In the genomic region with DNA sequence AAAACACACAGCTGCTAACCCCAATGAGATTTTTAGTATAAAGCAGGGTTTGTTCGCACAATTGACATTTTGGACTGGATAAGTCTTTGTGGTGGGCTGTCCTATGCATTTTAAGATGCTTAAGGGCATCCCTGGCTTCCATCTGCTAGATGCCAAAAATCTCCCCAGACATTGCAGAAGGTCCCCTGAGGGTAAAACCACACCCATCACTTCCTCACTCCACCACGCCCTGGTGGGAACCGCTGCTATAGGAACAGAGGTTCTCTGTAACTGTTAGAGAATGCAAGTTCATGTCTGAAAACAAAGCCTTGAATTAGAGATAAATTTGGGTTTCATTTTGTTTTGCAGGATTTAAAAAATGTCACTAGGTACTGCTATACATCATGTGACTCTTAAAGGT, we compare ENCODE assay signal across 24 cellular contexts.
DNase-seq lines count a peak whose midpoint lies in the region; TF ChIP-seq lines count a peak whose summit lies in the region.
"Had no signal": no experiment of that assay in that cellular context is flagged by ENCODE, and none has a peak within 500 bp of the region (broad histone marks: within the 10 kb centered on the region; RNA-seq: fewer than 3 reads in every experiment).

No MANE protein-coding gene starts in this region.

- CTCF ChIA-PET in HEK293T (lab: Yijun Ruan, JAX) (no interaction called here), RWPE1 (lab: Yijun Ruan, JAX) (interaction anchor here (0.7 kb wide), 1 partner anchor 152 kb away, joined by 3 read pairs; no protein-coding TSS in a partner anchor)

- intact Hi-C loops in CD14-positive monocyte (cut with micrococcal nuclease), result no loop called here

- no peak overlapping the region for H3K4me3 Mint-ChIP-seq in CD14-positive monocyte
- H3K4me3 Mint-ChIP-seq in glutamatergic neuron (ENCODE audit: unreplicated experiment), result peak overlapping the region; percentile 22
- H3K4me3 Mint-ChIP-seq: activated CD8-positive, alpha-beta T cell treated with anti-CD3 and anti-CD28 coated beads for 36 hours; central memory CD8-positive, alpha-beta T cell; natural killer cell; T-helper 2 cell treated with Interferon-gamma antibody and Interleukin-4, amounts not matched to agents 5 μg/mL and 100 μg/mL, for 36 hours had no signal

- H3K4me1 ChIP-seq in osteoblast (ENCODE audit: insufficient read depth, low read length), result no peaks in the 10 kb centered on the region
- H3K4me1 ChIP-seq: gastrocnemius medialis had no signal

- H3K27ac ChIP-seq in RWPE1, result no peak overlapping the region
- no peak overlapping the region for H3K27ac ChIP-seq in osteoblast (ENCODE audit: low read depth, low read length)
- H3K27ac ChIP-seq: gastrocnemius medialis, tibial nerve had no signal

- H3K27ac Mint-ChIP-seq in CD14-positive monocyte, result peak overlapping the region in 4 of 7 donors; percentile 13 to 53 (median 51)
- H3K27ac Mint-ChIP-seq in glutamatergic neuron (ENCODE audit: unreplicated experiment), result peak overlapping the region; percentile 64
- H3K27ac Mint-ChIP-seq: activated CD8-positive, alpha-beta T cell treated with anti-CD3 and anti-CD28 coated beads for 36 hours; natural killer cell; T-helper 2 cell treated with Interferon-gamma antibody and Interleukin-4, amounts not matched to agents 5 μg/mL and 100 μg/mL, for 36 hours had no signal

- POLR2A ChIA-PET in HEK293T (lab: Yijun Ruan, JAX) (interaction anchor here (0.8 kb wide), 1 partner anchor 68 kb away, joined by 3 read pairs; the partner anchor contains the start of gene ARHGEF26), RWPE1 (lab: Yijun Ruan, JAX; ENCODE audit: low non-redundant PET) (no interaction called here)

- H2AFZ ChIP-seq in osteoblast (ENCODE audit: low read length), result no peak overlapping the region

- peaks cover 0 to 7% (median 6%) of the 10 kb centered on the region in 3 donors for H3K27me3 Mint-ChIP-seq in CD14-positive monocyte (ENCODE audit: low read depth in 3 of 3)
- no peaks in the 10 kb centered on the region for H3K27me3 Mint-ChIP-seq in glutamatergic neuron (ENCODE audit: unreplicated experiment)

- no peaks in the 10 kb centered on the region for H3K36me3 ChIP-seq in osteoblast (ENCODE audit: insufficient read depth, low read length)
- H3K36me3 ChIP-seq: gastrocnemius medialis had no signal

- H3K4me1 Mint-ChIP-seq in CD14-positive monocyte (peaks cover 11% of the 10 kb centered on the region), glutamatergic neuron (ENCODE audit: low read depth, unreplicated experiment) (peaks cover 22% of the 10 kb centered on the region)
- H3K4me1 Mint-ChIP-seq: central memory CD8-positive, alpha-beta T cell; natural killer cell had no signal

- TF ChIP-seq CTCF in CD14-positive monocyte (IDR thresholded peaks at IDR 0.05), result no peak
- TF ChIP-seq CTCF in RWPE1 (conservative IDR thresholded peaks at IDR 0.05; ENCODE audit: low read depth), result no peak
- TF ChIP-seq CTCF in glutamatergic neuron (IDR thresholded peaks at IDR 0.05; ENCODE audit: partially characterized antibody, unreplicated experiment), result no peak
- no peak for TF ChIP-seq CTCF in osteoblast (IDR thresholded peaks at IDR 0.05; ENCODE audit: extremely low read depth, low read depth, low read length)

- no peaks in the 10 kb centered on the region for H3K79me2 ChIP-seq in osteoblast (ENCODE audit: insufficient read depth, low read length)

- H3K4me2 ChIP-seq in osteoblast (ENCODE audit: insufficient read depth, low read length), result no peak overlapping the region
- H3K4me2 ChIP-seq: SK-N-SH had no signal

- DNase-seq in CD14-positive monocyte (ENCODE audit: low spot score) (no peak), HEK293T (ENCODE audit: extremely low spot score) (peak; percentile 25), RWPE1 (ENCODE audit: low spot score) (peak; percentile 15), glutamatergic neuron (no peak), T-helper 9 cell (no peak), osteoblast (ENCODE audit: insufficient read length, low spot score, missing footprints) (no peak), cerebellum (ENCODE audit: low spot score) (no peak)
- DNase-seq: activated CD8-positive, alpha-beta T cell treated with anti-CD3 and anti-CD28 coated beads for 36 hours; activated T-cell treated with anti-CD3 and anti-CD28 coated beads, Interleukin-2, amount 50 U/mL, for 1 hour; amygdala; effector CD4-positive, alpha-beta T cell; erythroblast; gastrocnemius medialis; H7; KG1; natural killer cell; NCI-H1105; NCI-H526; SK-N-SH; stimulated activated CD4-positive, alpha-beta T cell treated with anti-CD3 and anti-CD28 coated beads, Interleukin-2, amount 100 ng/mL, for 24 hours; stimulated activated naive CD8-positive, alpha-beta T cell treated with anti-CD3 and anti-CD28 coated beads, Interleukin-15, Interleukin-2, amounts not matched to agents 100 U/mL and 50 U/mL, for 24 hours had no signal

- H3K36me3 Mint-ChIP-seq in CD14-positive monocyte, result no peaks in the 10 kb centered on the region
- H3K36me3 Mint-ChIP-seq in glutamatergic neuron (ENCODE audit: unreplicated experiment), result no peaks in the 10 kb centered on the region
- H3K36me3 Mint-ChIP-seq: natural killer cell had no signal

- H3K27me3 ChIP-seq in osteoblast (ENCODE audit: insufficient read depth, low read length), result no peaks in the 10 kb centered on the region
- H3K27me3 ChIP-seq: gastrocnemius medialis, tibial nerve had no signal

- H4K20me1 ChIP-seq in osteoblast (ENCODE audit: insufficient read depth, low read length), result no peaks in the 10 kb centered on the region

- H3K4me3 ChIP-seq in osteoblast (ENCODE audit: insufficient read depth, low read length), result no peak overlapping the region
- H3K4me3 ChIP-seq: gastrocnemius medialis, tibial nerve had no signal

- no peaks in the 10 kb centered on the region for H3K9me3 ChIP-seq in osteoblast (ENCODE audit: low read depth, low read length)
- H3K9me3 ChIP-seq: gastrocnemius medialis, SK-N-SH, tibial nerve had no signal

- peaks cover 0 to 3% (median 0%) of the 10 kb centered on the region in 7 donors for H3K9me3 Mint-ChIP-seq in CD14-positive monocyte
- H3K9me3 Mint-ChIP-seq in glutamatergic neuron (ENCODE audit: unreplicated experiment), result no peaks in the 10 kb centered on the region
- H3K9me3 Mint-ChIP-seq: activated CD8-positive, alpha-beta T cell treated with anti-CD3 and anti-CD28 coated beads for 36 hours; central memory CD8-positive, alpha-beta T cell; natural killer cell; T-helper 2 cell treated with Interferon-gamma antibody and Interleukin-4, amounts not matched to agents 5 μg/mL and 100 μg/mL, for 36 hours had no signal

TF ChIP-seq in HEK293T, 16 proteins besides CTCF, POLR2A, EP300 and RAD21:
- TF ChIP-seq CTBP1 (IDR thresholded peaks at IDR 0.05; ENCODE audit: borderline replicate concordance) (no peak), ZNF384 (IDR thresholded peaks at IDR 0.05) (no peak), FOXA1 (IDR thresholded peaks at IDR 0.05) (no peak), L3MBTL2 (conservative IDR thresholded peaks at IDR 0.05) (no peak), ELF4 (IDR thresholded peaks at IDR 0.05) (no peak), BHLHE40 (IDR thresholded peaks at IDR 0.05; ENCODE audit: borderline replicate concordance) (no peak), SUZ12 (IDR thresholded peaks at IDR 0.05) (no peak), FOXM1 (IDR thresholded peaks at IDR 0.05; ENCODE audit: borderline replicate concordance) (no peak), TARDBP (IDR thresholded peaks at IDR 0.05) (no peak), NFRKB (IDR thresholded peaks at IDR 0.05) (no peak), ARNT (IDR thresholded peaks at IDR 0.05) (no peak), FOXK2 (IDR thresholded peaks at IDR 0.05) (no peak), HDGF (IDR thresholded peaks at IDR 0.05; ENCODE audit: borderline replicate concordance) (no peak), SP1 (IDR thresholded peaks at IDR 0.05) (no peak), LEF1 (IDR thresholded peaks at IDR 0.05; ENCODE audit: borderline replicate concordance) (no peak)
- TF ChIP-seq, protein P1, sequence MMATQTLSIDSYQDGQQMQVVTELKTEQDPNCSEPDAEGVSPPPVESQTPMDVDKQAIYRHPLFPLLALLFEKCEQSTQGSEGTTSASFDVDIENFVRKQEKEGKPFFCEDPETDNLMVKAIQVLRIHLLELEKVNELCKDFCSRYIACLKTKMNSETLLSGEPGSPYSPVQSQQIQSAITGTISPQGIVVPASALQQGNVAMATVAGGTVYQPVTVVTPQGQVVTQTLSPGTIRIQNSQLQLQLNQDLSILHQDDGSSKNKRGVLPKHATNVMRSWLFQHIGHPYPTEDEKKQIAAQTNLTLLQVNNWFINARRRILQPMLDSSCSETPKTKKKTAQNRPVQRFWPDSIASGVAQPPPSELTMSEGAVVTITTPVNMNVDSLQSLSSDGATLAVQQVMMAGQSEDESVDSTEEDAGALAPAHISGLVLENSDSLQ (IDR thresholded peaks at IDR 0.05), result no peak

Comparison
In these comparisons a context has a peak if more than half of its experiments do, and no peak if none do; other contexts are left out.
1. DNase-seq: peak in HEK293T (single experiment) and RWPE1 (single experiment); none in CD14-positive monocyte (single experiment), glutamatergic neuron (single experiment), T-helper 9 cell (single experiment), osteoblast (single experiment) and cerebellum (single experiment).